ENCODE assay signal across 8 cellular contexts in the genomic region with DNA sequence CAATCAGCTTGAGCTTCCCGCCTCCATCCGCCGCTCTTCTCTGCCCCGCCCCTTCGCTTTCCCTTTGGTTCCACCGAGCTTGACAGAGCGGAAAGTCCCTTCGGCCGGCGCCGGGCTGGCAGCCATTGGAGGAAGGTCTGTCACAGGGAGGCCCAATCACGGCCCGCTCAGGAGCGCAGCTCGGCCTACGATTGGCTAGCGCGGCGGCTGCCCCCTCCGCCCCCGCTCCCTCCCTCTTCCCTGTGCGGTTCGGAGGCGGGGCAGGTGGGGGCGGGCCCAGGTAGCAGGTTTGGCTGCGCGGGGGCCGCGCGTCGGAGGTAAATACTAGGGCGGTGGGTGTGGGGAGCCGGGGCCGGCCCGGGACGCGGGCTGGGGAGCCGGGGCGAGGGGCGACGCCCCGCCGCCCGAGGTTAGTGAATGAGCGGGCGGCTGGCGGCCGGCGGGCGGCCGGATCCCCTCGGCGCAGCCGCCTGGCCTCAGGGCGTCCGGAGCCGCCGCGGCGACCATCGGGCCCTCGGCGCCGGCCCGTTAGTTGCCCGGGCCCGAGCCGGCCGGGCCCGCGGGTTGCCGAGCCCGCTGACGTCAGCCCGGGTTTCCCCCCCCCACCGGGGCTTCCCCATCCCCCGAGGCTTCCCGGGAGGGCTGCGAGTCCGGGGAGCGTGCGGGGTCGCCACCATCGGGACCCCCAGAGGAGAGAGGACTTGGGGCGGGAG. TPM values are rescaled to one million over a fixed set of nuclear protein-coding genes. Genes with fewer than 3 reads are reported as not detected.
DNase-seq lines count a peak whose midpoint lies in the region; ATAC-seq, FAIRE-seq and TF ChIP-seq lines count a peak whose summit lies in the region.

TSS of gene CYLD (plus strand) at position 279 of the 713 bp plus-strand sequence. CDS start 7,613 bp downstream, outside the sequence.

- 0 to 1% (median 1%) methylated on average over 41 to 85 of the region's 85 CpGs for WGBS in psoas muscle, 3 donors

- H3K4me1 ChIP-seq in right atrium auricular region: peaks cover 0 to 25% of the 10 kb centered on the region in 2 donors
- peaks cover 23% of the 10 kb centered on the region for H3K4me1 ChIP-seq in psoas muscle

- peak within 1 kb of the TSS; percentile 77 to 91 for H3K27ac ChIP-seq in right atrium auricular region
- H3K27ac ChIP-seq in psoas muscle: peak within 1 kb of the TSS; percentile 94

- peak within 1 kb of the TSS; percentile 93 for H3K4me3 ChIP-seq in right atrium auricular region
- peak within 1 kb of the TSS; percentile 90 for H3K4me3 ChIP-seq in psoas muscle

- DNase-seq in NCI-H187 treated with DMSO at 0.1 percent for 48 hours (lab: John Stamatoyannopoulos, UW) (peak; percentile 75), anterior cingulate cortex (lab: John Stamatoyannopoulos, UW) (peak; percentile 88 to 100 (median 99)), right atrium auricular region (ENCODE audit: low spot score) (peak; percentile 100), psoas muscle (peak; percentile 100), urothelium cell line (ENCODE audit: low spot score) (peak; percentile 98)

- peak; percentile 89 for FAIRE-seq in urothelium cell line (lab: Jason Lieb, UNC)

- H3K27me3 ChIP-seq in right atrium auricular region (no peaks in the 10 kb centered on the region), psoas muscle (ENCODE audit: insufficient read depth in 3 of 3, low read length in 2 of 3) (no peaks in the 10 kb centered on the region)

- no peaks in the 10 kb centered on the region for H3K9me3 ChIP-seq in right atrium auricular region
- H3K9me3 ChIP-seq in psoas muscle: no peaks in the 10 kb centered on the region

- peak; percentile 88 for ATAC-seq in GM18499 (IDR thresholded peaks at IDR 0.05; ENCODE audit: insufficient read depth, unreplicated experiment)
- peak; percentile 92 for ATAC-seq in HG02943 (IDR thresholded peaks at IDR 0.05; ENCODE audit: low read depth, unreplicated experiment)
- ATAC-seq in psoas muscle: peak; percentile 97 to 99 (median 98)

- intact Hi-C loops in T-helper 2 cell treated with Interferon-gamma antibody and Interleukin-4, amounts not matched to agents 100 ng/mL and 5 ng/mL, for 36 hours (cut with micrococcal nuclease): loop anchor here (1.0 to 10.0 kb wide), 6 partner anchors 43 to 590 kb away; partner anchors contain the start of gene ADCY7
- intact Hi-C loops in psoas muscle (cut with DNase I): loop anchor here (5.0 to 10.0 kb wide), 3 partner anchors 65 to 377 kb away; partner anchors contain the start of gene BRD7 (in 2 of the 2)

- TF ChIP-seq CTCF in right atrium auricular region (IDR thresholded peaks at IDR 0.05): no peak
- TF ChIP-seq CTCF in psoas muscle (IDR thresholded peaks at IDR 0.05): no peak

- H3K36me3 ChIP-seq in right atrium auricular region: no peaks in the 10 kb centered on the region
- H3K36me3 ChIP-seq in psoas muscle (ENCODE audit: insufficient read depth in 1 of 2, low read depth in 1 of 2): peaks cover 0 to 18% of the 10 kb centered on the region in 2 donors

RNA-seq across cellular contexts. Expression of gene CYLD, which starts in this region (rescaled TPM):
- 263 and 268 TPM in 2 replicates for total RNA-seq in T-helper 2 cell treated with Interferon-gamma antibody and Interleukin-4, amounts not matched to agents 100 ng/mL and 5 ng/mL, for 36 hours
- total RNA-seq in right atrium auricular region: 10 to 100 TPM; 20.0 to 21.2 TPM
- total RNA-seq in psoas muscle: 100 to 1,000 TPM in 1 of 4 donors, 10 to 100 TPM in 3; 46.9 to 103 (median 61.9) TPM
- polyA plus RNA-seq in psoas muscle: 10 to 100 TPM; 20.1 to 64.1 (median 22.7) TPM

Comparison
In these comparisons a context has a peak if more than half of its experiments do, and no peak if none do; other contexts are left out.
1. Peak in every context shown above with its lines: DNase-seq, ATAC-seq, H3K4me3 ChIP-seq and H3K27ac ChIP-seq.